Comparison of ENCODE assay signal across 20 cellular contexts in genomic region chr12:77741974-77742517, GRCh38.
A peak's percentile ranks its signal among the peaks of the same experiment; 100 is the strongest.
DNase-seq lines count a peak whose midpoint lies in the region; ATAC-seq, FAIRE-seq and TF ChIP-seq lines count a peak whose summit lies in the region.
"Had no signal": no experiment of that assay in that cellular context is flagged by ENCODE, and none has a peak within 500 bp of the region (broad histone marks: within the 10 kb centered on the region; RNA-seq: fewer than 3 reads in every experiment).

No MANE protein-coding gene starts in this region.

- no peak overlapping the region for H3K27ac ChIP-seq in HepG2 (ENCODE audit: extremely low read length, insufficient read depth, low read length)
- H3K27ac ChIP-seq in right lobe of liver = no peak overlapping the region
- peak overlapping the region; percentile 4; the same call in 1 of the 2 replicates for H3K27ac ChIP-seq in VCaP
- no peak overlapping the region for H3K27ac ChIP-seq in uterus
- H3K27ac ChIP-seq: BLaER1, C4-2B had no signal

- no peak overlapping the region for H3K4me2 ChIP-seq in HepG2 (ENCODE audit: low read depth, low read length)
- H3K4me2 ChIP-seq: BLaER1 had no signal

- TF ChIP-seq RAD21 in HepG2 (CRISPR knock-in tag; IDR thresholded peaks at IDR 0.05) = no peak

- in situ Hi-C loops in HepG2 (cut with HindIII; ENCODE audit: extremely low pct_ligation_motif_present, low pct_unique_long_range_greater_than_20kb) = no loop called here

- no peaks in the 10 kb centered on the region for H4K20me1 ChIP-seq in HepG2 (ENCODE audit: insufficient read depth, low read length)
- H4K20me1 ChIP-seq: BLaER1 had no signal

- WGBS in HepG2 (ENCODE audit: low lambda C conversion rate) = 0% methylated on average over 1 of the region's 1 CpG
- 61% methylated on average over 1 of the region's 1 CpG for WGBS in right lobe of liver (ENCODE audit: insufficient coverage, low coverage, low lambda C conversion rate, missing lambda C conversion rate)

- H3K36me3 ChIP-seq in HepG2 (replicated peaks in 1 of 2; ENCODE audit: control insufficient read depth in 1 of 2, insufficient read depth in 2 of 2, low read length in 2 of 2) (no peaks in the 10 kb centered on the region), right lobe of liver (no peaks in the 10 kb centered on the region), uterus (no peaks in the 10 kb centered on the region)
- H3K36me3 ChIP-seq: BLaER1 had no signal

- FAIRE-seq in HepG2 (lab: Jason Lieb, UNC) (no peak), GM12891 (lab: Jason Lieb, UNC) (peak; percentile 33), islet of Langerhans (lab: Jason Lieb, UNC) (peak; percentile 82)
- FAIRE-seq: GM12892 had no signal

- no peaks in the 10 kb centered on the region for H3K36me3 Mint-ChIP-seq in activated CD8-positive, alpha-beta T cell treated with anti-CD3 and anti-CD28 coated beads, Interleukin-2, amount 10 ng/mL, durations not matched to agents 7 days and 5 days (ENCODE audit: low read depth)
- no peaks in the 10 kb centered on the region for H3K36me3 Mint-ChIP-seq in T-cell
- H3K36me3 Mint-ChIP-seq: CD4-positive, CD25-positive, alpha-beta regulatory T cell; CD8-positive, alpha-beta T cell had no signal

- no peak overlapping the region for H3K9ac ChIP-seq in HepG2 (ENCODE audit: insufficient read depth, low read depth, low read length)
- H3K9ac ChIP-seq: BLaER1 had no signal

- no peak overlapping the region for H3K4me3 ChIP-seq in HepG2 (replicated peaks in 1 of 3; ENCODE audit: insufficient read depth in 1 of 3, low read depth in 2 of 3, low read length in 3 of 3)
- no peak overlapping the region for H3K4me3 ChIP-seq in right lobe of liver
- H3K4me3 ChIP-seq in uterus = no peak overlapping the region
- H3K4me3 ChIP-seq: BLaER1 had no signal

- no peak overlapping the region for H2AFZ ChIP-seq in HepG2 (ENCODE audit: low read length)

- TF ChIP-seq EP300 in HepG2 (IDR thresholded peaks at IDR 0.05; ENCODE audit: low read depth in 2 of 2, low read length in 2 of 2) = no peak
- TF ChIP-seq EP300 in HepG2 (CRISPR knock-in tag; IDR thresholded peaks at IDR 0.05; ENCODE audit: borderline replicate concordance) = no peak

- TF ChIP-seq CTCF in HepG2 (CRISPR knock-in tag; IDR thresholded peaks at IDR 0.05) = no peak
- no peak for TF ChIP-seq CTCF in right lobe of liver (IDR thresholded peaks at IDR 0.05)
- TF ChIP-seq CTCF in VCaP (conservative IDR thresholded peaks at IDR 0.05) = no peak
- TF ChIP-seq CTCF in uterus (IDR thresholded peaks at IDR 0.05) = no peak

- H3K4me1 Mint-ChIP-seq in activated CD8-positive, alpha-beta T cell treated with anti-CD3 and anti-CD28 coated beads, Interleukin-2, amount 10 ng/mL, durations not matched to agents 7 days and 5 days (ENCODE audit: low read depth) = no peaks in the 10 kb centered on the region
- H3K4me1 Mint-ChIP-seq in T-cell = no peaks in the 10 kb centered on the region

- DNase-seq in HepG2 (ENCODE audit: low spot score) (peak; percentile 1), right lobe of liver (no peak), GM12891 (ENCODE audit: insufficient read length, low spot score) (no peak), uterus (no peak), T-cell (no peak)
- no peak for DNase-seq in activated CD8-positive, alpha-beta T cell treated with anti-CD3 and anti-CD28 coated beads, Interleukin-2, amount 10 ng/mL, durations not matched to agents 7 days and 5 days
- DNase-seq: 8988T; Caco-2; CD4-positive, CD25-positive, alpha-beta regulatory T cell; CD8-positive, alpha-beta T cell; DMS79 treated with DMSO at 0.1 percent for 48 hours; GF-D8; GOT3; H7; HCEC 1CT had no signal

- H3K27ac Mint-ChIP-seq in activated CD8-positive, alpha-beta T cell treated with anti-CD3 and anti-CD28 coated beads, Interleukin-2, amount 10 ng/mL, durations not matched to agents 7 days and 5 days = no peak overlapping the region
- H3K27ac Mint-ChIP-seq in T-cell = no peak overlapping the region
- H3K27ac Mint-ChIP-seq: CD4-positive, CD25-positive, alpha-beta regulatory T cell; CD8-positive, alpha-beta T cell had no signal

- no peaks in the 10 kb centered on the region for H3K79me2 ChIP-seq in HepG2 (ENCODE audit: insufficient read depth, low read length)

- no TSS peak for BruUV-seq in HepG2 (replicated peaks; lab: Mats Ljungman, UMichigan)

- CTCF ChIA-PET in HepG2 (lab: Yijun Ruan, JAX; ENCODE audit: low intra/inter-chr PET ratio, low total read pairs) (no interaction called here), T-cell (lab: Charles Lee) (no interaction called here)
- CTCF ChIA-PET in activated CD8-positive, alpha-beta T cell treated with anti-CD3 and anti-CD28 coated beads, Interleukin-2, amount 10 ng/mL, durations not matched to agents 7 days and 5 days (lab: Charles Lee) = no interaction called here

- H3K4me1 ChIP-seq in HepG2 (ENCODE audit: insufficient read depth, low read length) (no peaks in the 10 kb centered on the region), right lobe of liver (no peaks in the 10 kb centered on the region), uterus (no peaks in the 10 kb centered on the region)
- H3K4me1 ChIP-seq: Caco-2 had no signal

- H3K27me3 ChIP-seq in HepG2 (ENCODE audit: control insufficient read depth in 1 of 2, insufficient read depth in 2 of 2, low read length in 2 of 2) (no peaks in the 10 kb centered on the region), right lobe of liver (no peaks in the 10 kb centered on the region), uterus (no peaks in the 10 kb centered on the region)
- H3K27me3 ChIP-seq: BLaER1 had no signal

- intact Hi-C loops in HepG2 (cut with micrococcal nuclease; ENCODE audit: unreplicated experiment) = no loop called here
- intact Hi-C loops in right lobe of liver (cut with DNase I) = no loop called here
- intact Hi-C loops in uterus (cut with DNase I; ENCODE audit: low total_unique reads) = no loop called here

- no peak for TF ChIP-seq POLR2A in HepG2 (IDR thresholded peaks at IDR 0.05; ENCODE audit: insufficient read depth in 1 of 2, low read depth in 2 of 2, low read length in 2 of 2)
- TF ChIP-seq POLR2A in right lobe of liver (IDR thresholded peaks at IDR 0.05) = no peak
- no peak for TF ChIP-seq POLR2A in GM12891 (IDR thresholded peaks at IDR 0.05; ENCODE audit: low read depth, low read length)
- TF ChIP-seq POLR2A in uterus (IDR thresholded peaks at IDR 0.05) = no peak

- no peak for ATAC-seq in HepG2
- ATAC-seq in right lobe of liver = no peak
- no peak for ATAC-seq in activated CD8-positive, alpha-beta T cell treated with anti-CD3 and anti-CD28 coated beads, Interleukin-2, amount 10 ng/mL, durations not matched to agents 7 days and 5 days
- ATAC-seq in T-cell (replicated peaks in 1 of 4) = no peak
- ATAC-seq: CD8-positive, alpha-beta T cell had no signal

- no peaks in the 10 kb centered on the region for H3K27me3 Mint-ChIP-seq in activated CD8-positive, alpha-beta T cell treated with anti-CD3 and anti-CD28 coated beads, Interleukin-2, amount 10 ng/mL, durations not matched to agents 7 days and 5 days (ENCODE audit: low read depth)
- H3K27me3 Mint-ChIP-seq in T-cell = no peaks in the 10 kb centered on the region
- H3K27me3 Mint-ChIP-seq: CD4-positive, CD25-positive, alpha-beta regulatory T cell had no signal

- POLR2A ChIA-PET in HepG2 (lab: Yijun Ruan, JAX) (no interaction called here), T-cell (lab: Charles Lee) (no interaction called here)
- POLR2A ChIA-PET in activated CD8-positive, alpha-beta T cell treated with anti-CD3 and anti-CD28 coated beads, Interleukin-2, amount 10 ng/mL, durations not matched to agents 7 days and 5 days (lab: Charles Lee) = no interaction called here

- H3K9me3 ChIP-seq in HepG2 (ENCODE audit: low read length) = no peaks in the 10 kb centered on the region
- H3K9me3 ChIP-seq in right lobe of liver = no peaks in the 10 kb centered on the region
- H3K9me3 ChIP-seq in uterus = no peaks in the 10 kb centered on the region
- H3K9me3 ChIP-seq: BLaER1, Caco-2 had no signal

- no peak overlapping the region for H3K4me3 Mint-ChIP-seq in activated CD8-positive, alpha-beta T cell treated with anti-CD3 and anti-CD28 coated beads, Interleukin-2, amount 10 ng/mL, durations not matched to agents 7 days and 5 days
- H3K4me3 Mint-ChIP-seq in T-cell = no peak overlapping the region
- H3K4me3 Mint-ChIP-seq: CD4-positive, CD25-positive, alpha-beta regulatory T cell; CD8-positive, alpha-beta T cell had no signal

- H3K9me3 Mint-ChIP-seq in activated CD8-positive, alpha-beta T cell treated with anti-CD3 and anti-CD28 coated beads, Interleukin-2, amount 10 ng/mL, durations not matched to agents 7 days and 5 days (ENCODE audit: insufficient read depth) = no peaks in the 10 kb centered on the region
- peaks cover 4 to 13% (median 6%) of the 10 kb centered on the region in 3 donors for H3K9me3 Mint-ChIP-seq in T-cell

TF ChIP-seq in HepG2, 621 proteins besides CTCF, POLR2A, EP300 and RAD21 (continues in another document):
- TF ChIP-seq FOXP4 (CRISPR knock-in tag; IDR thresholded peaks at IDR 0.05) = no peak

TF ChIP-seq in GM12891, 5 proteins besides CTCF, POLR2A, EP300 and RAD21:
- TF ChIP-seq POU2F2 (IDR thresholded peaks at IDR 0.05; ENCODE audit: low read depth, low read length) (no peak), POLR2AphosphoS5 (IDR thresholded peaks at IDR 0.05; ENCODE audit: low read depth, low read length) (no peak), PAX5 (IDR thresholded peaks at IDR 0.05; ENCODE audit: insufficient read depth, low read length, severe bottlenecking) (no peak), SPI1 (IDR thresholded peaks at IDR 0.05; ENCODE audit: low read depth, low read length) (no peak), TAF1 (IDR thresholded peaks at IDR 0.05; ENCODE audit: low read depth, low read length) (no peak)
TF ChIP-seq in GM12891: peak in this region for 0.
